In the genomic region with DNA sequence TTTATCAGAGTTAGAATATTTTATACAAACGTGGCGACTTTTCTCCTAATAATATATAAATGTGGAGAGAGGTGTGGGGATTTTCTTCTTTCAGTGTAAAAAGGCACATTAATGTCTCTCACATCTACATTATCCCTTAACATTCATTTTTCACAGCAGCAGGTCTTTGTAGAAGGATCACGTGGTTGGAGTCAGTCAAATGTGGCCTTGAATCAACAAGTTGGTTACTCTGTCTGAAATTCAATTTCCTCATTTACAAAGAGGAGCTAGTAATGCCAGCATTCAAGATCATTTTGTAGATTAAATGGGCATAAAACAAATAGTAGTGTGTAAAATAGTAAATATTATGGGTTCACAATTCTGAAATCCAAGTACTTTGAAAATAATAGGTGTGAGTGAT, we compare ENCODE assay signal across 19 cellular contexts.
"Had no signal": no experiment of that assay in that cellular context is flagged by ENCODE, and none has a peak within 500 bp of the region (broad histone marks: within the 10 kb centered on the region; RNA-seq: fewer than 3 reads in every experiment).

No MANE protein-coding gene starts in this region.

- H3K36me3 Mint-ChIP-seq: activated naive CD8-positive, alpha-beta T cell treated with anti-CD3 and anti-CD28 coated beads for 36 hours; naive thymus-derived CD4-positive, alpha-beta T cell; stimulated activated effector memory CD8-positive, alpha-beta T cell treated with anti-CD3 and anti-CD28 coated beads, Interleukin-12 subunit alpha, Interleukin-12 subunit beta, amount 100 ng/mL, for 72 hours had no signal

- H3K4me1 ChIP-seq: body of pancreas, colonic mucosa, left lung, upper lobe of right lung had no signal

- H3K27me3 ChIP-seq: body of pancreas, colonic mucosa, left lung, upper lobe of right lung had no signal

- ATAC-seq: activated CD4-positive, CD25-positive, alpha-beta regulatory T cell treated with anti-CD3 and anti-CD28 coated beads, Interleukin-2, amount 50 U/mL, for 24 hours; body of pancreas; esophagus mucosa; left lung; mucosa of descending colon; naive thymus-derived CD4-positive, alpha-beta T cell; stimulated activated effector memory CD8-positive, alpha-beta T cell treated with anti-CD3 and anti-CD28 coated beads, Interleukin-12 subunit alpha, Interleukin-12 subunit beta, amount 100 ng/mL, for 72 hours; upper lobe of right lung had no signal

- H3K36me3 ChIP-seq: colonic mucosa, left lung, thoracic aorta, upper lobe of right lung had no signal

- H3K27ac ChIP-seq: body of pancreas, colonic mucosa, left lung, thoracic aorta, upper lobe of right lung had no signal

- H3K4me1 Mint-ChIP-seq: activated naive CD8-positive, alpha-beta T cell treated with anti-CD3 and anti-CD28 coated beads for 36 hours; naive thymus-derived CD4-positive, alpha-beta T cell; stimulated activated effector memory CD8-positive, alpha-beta T cell treated with anti-CD3 and anti-CD28 coated beads, Interleukin-12 subunit alpha, Interleukin-12 subunit beta, amount 100 ng/mL, for 72 hours had no signal

- H3K27me3 Mint-ChIP-seq: activated naive CD8-positive, alpha-beta T cell treated with anti-CD3 and anti-CD28 coated beads for 36 hours; naive thymus-derived CD4-positive, alpha-beta T cell had no signal

- H3K4me3 Mint-ChIP-seq: activated naive CD8-positive, alpha-beta T cell treated with anti-CD3 and anti-CD28 coated beads for 36 hours; activated T-helper 1 cell treated with anti-CD3 and anti-CD28 coated beads, Interleukin-12 subunit alpha, Interleukin-12 subunit beta, Interleukin-2, Interleukin-4 antibody, amounts not matched to agents 30 ng/mL and 10 ng/mL and 1 ng/mL, durations not matched to agents 14 hours and 24 hours and 36 hours; naive thymus-derived CD4-positive, alpha-beta T cell; stimulated activated effector memory CD8-positive, alpha-beta T cell treated with anti-CD3 and anti-CD28 coated beads, Interleukin-12 subunit alpha, Interleukin-12 subunit beta, amount 100 ng/mL, for 72 hours had no signal

- H3K27ac Mint-ChIP-seq: activated naive CD8-positive, alpha-beta T cell treated with anti-CD3 and anti-CD28 coated beads for 36 hours; activated T-helper 1 cell treated with anti-CD3 and anti-CD28 coated beads, Interleukin-12 subunit alpha, Interleukin-12 subunit beta, Interleukin-2, Interleukin-4 antibody, amounts not matched to agents 30 ng/mL and 10 ng/mL and 1 ng/mL, durations not matched to agents 14 hours and 24 hours and 36 hours; naive thymus-derived CD4-positive, alpha-beta T cell; stimulated activated effector memory CD8-positive, alpha-beta T cell treated with anti-CD3 and anti-CD28 coated beads, Interleukin-12 subunit alpha, Interleukin-12 subunit beta, amount 100 ng/mL, for 72 hours had no signal

- H3K9me3 ChIP-seq: body of pancreas, colonic mucosa, left lung, mucosa of descending colon, thoracic aorta, upper lobe of right lung had no signal

- H3K4me3 ChIP-seq: body of pancreas, colonic mucosa, left lung, mucosa of descending colon, thoracic aorta, upper lobe of right lung had no signal

- DNase-seq: activated CD4-positive, alpha-beta T cell treated with anti-CD3 and anti-CD28 coated beads, Interleukin-2, amount 50 U/mL, for 1 hour; activated CD8-positive, alpha-beta memory T cell treated with anti-CD3 and anti-CD28 coated beads for 24 hours; activated naive CD8-positive, alpha-beta T cell treated with anti-CD3 and anti-CD28 coated beads for 36 hours; amygdala; body of pancreas; caudate nucleus; colonic mucosa; islet precursor cell; left lung; mammary epithelial cell; mucosa of descending colon; naive thymus-derived CD4-positive, alpha-beta T cell; retina; upper lobe of right lung had no signal

- H3K9me3 Mint-ChIP-seq: activated naive CD8-positive, alpha-beta T cell treated with anti-CD3 and anti-CD28 coated beads for 36 hours; activated T-helper 1 cell treated with anti-CD3 and anti-CD28 coated beads, Interleukin-12 subunit alpha, Interleukin-12 subunit beta, Interleukin-2, Interleukin-4 antibody, amounts not matched to agents 30 ng/mL and 10 ng/mL and 1 ng/mL, durations not matched to agents 14 hours and 24 hours and 36 hours had no signal
